2 cellular contexts compared by ENCODE assay signal in genomic region chr11:33410086-33410765, GRCh38.
TF ChIP-seq lines count a peak whose summit lies in the region.

No MANE protein-coding gene starts in this region.

TF ChIP-seq in GM23338, 12 proteins besides CTCF, POLR2A, EP300 and RAD21:
- TF ChIP-seq NANOG (IDR thresholded peaks at IDR 0.05; ENCODE audit: borderline replicate concordance), result no peak
- TF ChIP-seq STAT1 (IDR thresholded peaks at IDR 0.05; ENCODE audit: unreplicated experiment), result no peak
- no peak for TF ChIP-seq JUNB (IDR thresholded peaks at IDR 0.05; ENCODE audit: unreplicated experiment)
- no peak for TF ChIP-seq CREB1 (CRISPR knock-in tag; IDR thresholded peaks at IDR 0.05; ENCODE audit: low read depth)
- TF ChIP-seq ETS1 (IDR thresholded peaks at IDR 0.05), result no peak
- no peak for TF ChIP-seq POLR2AphosphoS5 (IDR thresholded peaks at IDR 0.05; ENCODE audit: low read depth)
- TF ChIP-seq, protein P1, sequence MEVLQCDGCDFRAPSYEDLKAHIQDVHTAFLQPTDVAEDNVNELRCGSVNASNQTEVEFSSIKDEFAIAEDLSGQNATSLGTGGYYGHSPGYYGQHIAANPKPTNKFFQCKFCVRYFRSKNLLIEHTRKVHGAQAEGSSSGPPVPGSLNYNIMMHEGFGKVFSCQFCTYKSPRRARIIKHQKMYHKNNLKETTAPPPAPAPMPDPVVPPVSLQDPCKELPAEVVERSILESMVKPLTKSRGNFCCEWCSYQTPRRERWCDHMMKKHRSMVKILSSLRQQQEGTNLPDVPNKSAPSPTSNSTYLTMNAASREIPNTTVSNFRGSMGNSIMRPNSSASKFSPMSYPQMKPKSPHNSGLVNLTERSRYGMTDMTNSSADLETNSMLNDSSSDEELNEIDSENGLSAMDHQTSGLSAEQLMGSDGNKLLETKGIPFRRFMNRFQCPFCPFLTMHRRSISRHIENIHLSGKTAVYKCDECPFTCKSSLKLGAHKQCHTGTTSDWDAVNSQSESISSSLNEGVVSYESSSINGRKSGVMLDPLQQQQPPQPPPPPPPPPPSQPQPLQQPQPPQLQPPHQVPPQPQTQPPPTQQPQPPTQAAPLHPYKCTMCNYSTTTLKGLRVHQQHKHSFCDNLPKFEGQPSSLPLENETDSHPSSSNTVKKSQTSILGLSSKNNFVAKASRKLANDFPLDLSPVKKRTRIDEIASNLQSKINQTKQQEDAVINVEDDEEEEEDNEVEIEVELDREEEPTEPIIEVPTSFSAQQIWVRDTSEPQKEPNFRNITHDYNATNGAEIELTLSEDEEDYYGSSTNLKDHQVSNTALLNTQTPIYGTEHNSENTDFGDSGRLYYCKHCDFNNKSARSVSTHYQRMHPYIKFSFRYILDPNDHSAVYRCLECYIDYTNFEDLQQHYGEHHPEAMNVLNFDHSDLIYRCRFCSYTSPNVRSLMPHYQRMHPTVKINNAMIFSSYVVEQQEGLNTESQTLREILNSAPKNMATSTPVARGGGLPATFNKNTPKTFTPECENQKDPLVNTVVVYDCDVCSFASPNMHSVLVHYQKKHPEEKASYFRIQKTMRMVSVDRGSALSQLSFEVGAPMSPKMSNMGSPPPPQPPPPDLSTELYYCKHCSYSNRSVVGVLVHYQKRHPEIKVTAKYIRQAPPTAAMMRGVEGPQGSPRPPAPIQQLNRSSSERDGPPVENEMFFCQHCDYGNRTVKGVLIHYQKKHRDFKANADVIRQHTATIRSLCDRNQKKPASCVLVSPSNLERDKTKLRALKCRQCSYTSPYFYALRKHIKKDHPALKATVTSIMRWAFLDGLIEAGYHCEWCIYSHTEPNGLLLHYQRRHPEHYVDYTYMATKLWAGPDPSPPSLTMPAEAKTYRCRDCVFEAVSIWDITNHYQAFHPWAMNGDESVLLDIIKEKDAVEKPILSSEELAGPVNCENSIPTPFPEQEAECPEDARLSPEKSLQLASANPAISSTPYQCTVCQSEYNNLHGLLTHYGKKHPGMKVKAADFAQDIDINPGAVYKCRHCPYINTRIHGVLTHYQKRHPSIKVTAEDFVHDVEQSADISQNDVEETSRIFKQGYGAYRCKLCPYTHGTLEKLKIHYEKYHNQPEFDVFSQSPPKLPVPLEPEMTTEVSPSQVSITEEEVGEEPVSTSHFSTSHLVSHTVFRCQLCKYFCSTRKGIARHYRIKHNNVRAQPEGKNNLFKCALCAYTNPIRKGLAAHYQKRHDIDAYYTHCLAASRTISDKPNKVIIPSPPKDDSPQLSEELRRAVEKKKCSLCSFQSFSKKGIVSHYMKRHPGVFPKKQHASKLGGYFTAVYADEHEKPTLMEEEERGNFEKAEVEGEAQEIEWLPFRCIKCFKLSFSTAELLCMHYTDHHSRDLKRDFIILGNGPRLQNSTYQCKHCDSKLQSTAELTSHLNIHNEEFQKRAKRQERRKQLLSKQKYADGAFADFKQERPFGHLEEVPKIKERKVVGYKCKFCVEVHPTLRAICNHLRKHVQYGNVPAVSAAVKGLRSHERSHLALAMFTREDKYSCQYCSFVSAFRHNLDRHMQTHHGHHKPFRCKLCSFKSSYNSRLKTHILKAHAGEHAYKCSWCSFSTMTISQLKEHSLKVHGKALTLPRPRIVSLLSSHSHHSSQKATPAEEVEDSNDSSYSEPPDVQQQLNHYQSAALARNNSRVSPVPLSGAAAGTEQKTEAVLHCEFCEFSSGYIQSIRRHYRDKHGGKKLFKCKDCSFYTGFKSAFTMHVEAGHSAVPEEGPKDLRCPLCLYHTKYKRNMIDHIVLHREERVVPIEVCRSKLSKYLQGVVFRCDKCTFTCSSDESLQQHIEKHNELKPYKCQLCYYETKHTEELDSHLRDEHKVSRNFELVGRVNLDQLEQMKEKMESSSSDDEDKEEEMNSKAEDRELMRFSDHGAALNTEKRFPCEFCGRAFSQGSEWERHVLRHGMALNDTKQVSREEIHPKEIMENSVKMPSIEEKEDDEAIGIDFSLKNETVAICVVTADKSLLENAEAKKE (CRISPR knock-in tag; IDR thresholded peaks at IDR 0.05), result no peak
- TF ChIP-seq EZH2 (IDR thresholded peaks at IDR 0.05; ENCODE audit: low read depth, unreplicated experiment), result no peak
- TF ChIP-seq ZNF114 (CRISPR knock-in tag; IDR thresholded peaks at IDR 0.05), result no peak
- no peak for TF ChIP-seq ZNF331 (CRISPR knock-in tag; IDR thresholded peaks at IDR 0.05; ENCODE audit: low read depth)
- TF ChIP-seq, protein P2, sequence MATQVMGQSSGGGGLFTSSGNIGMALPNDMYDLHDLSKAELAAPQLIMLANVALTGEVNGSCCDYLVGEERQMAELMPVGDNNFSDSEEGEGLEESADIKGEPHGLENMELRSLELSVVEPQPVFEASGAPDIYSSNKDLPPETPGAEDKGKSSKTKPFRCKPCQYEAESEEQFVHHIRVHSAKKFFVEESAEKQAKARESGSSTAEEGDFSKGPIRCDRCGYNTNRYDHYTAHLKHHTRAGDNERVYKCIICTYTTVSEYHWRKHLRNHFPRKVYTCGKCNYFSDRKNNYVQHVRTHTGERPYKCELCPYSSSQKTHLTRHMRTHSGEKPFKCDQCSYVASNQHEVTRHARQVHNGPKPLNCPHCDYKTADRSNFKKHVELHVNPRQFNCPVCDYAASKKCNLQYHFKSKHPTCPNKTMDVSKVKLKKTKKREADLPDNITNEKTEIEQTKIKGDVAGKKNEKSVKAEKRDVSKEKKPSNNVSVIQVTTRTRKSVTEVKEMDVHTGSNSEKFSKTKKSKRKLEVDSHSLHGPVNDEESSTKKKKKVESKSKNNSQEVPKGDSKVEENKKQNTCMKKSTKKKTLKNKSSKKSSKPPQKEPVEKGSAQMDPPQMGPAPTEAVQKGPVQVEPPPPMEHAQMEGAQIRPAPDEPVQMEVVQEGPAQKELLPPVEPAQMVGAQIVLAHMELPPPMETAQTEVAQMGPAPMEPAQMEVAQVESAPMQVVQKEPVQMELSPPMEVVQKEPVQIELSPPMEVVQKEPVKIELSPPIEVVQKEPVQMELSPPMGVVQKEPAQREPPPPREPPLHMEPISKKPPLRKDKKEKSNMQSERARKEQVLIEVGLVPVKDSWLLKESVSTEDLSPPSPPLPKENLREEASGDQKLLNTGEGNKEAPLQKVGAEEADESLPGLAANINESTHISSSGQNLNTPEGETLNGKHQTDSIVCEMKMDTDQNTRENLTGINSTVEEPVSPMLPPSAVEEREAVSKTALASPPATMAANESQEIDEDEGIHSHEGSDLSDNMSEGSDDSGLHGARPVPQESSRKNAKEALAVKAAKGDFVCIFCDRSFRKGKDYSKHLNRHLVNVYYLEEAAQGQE (IDR thresholded peaks at IDR 0.05; ENCODE audit: unreplicated experiment), result no peak
- TF ChIP-seq EZH2phosphoT487 (IDR thresholded peaks at IDR 0.05; ENCODE audit: unreplicated experiment), result no peak

TF ChIP-seq in H1, 55 proteins besides CTCF, POLR2A, EP300 and RAD21:
- TF ChIP-seq EGR1 (IDR thresholded peaks at IDR 0.05; ENCODE audit: borderline replicate concordance, low read depth, low read length) (no peak), TCF12 (IDR thresholded peaks at IDR 0.05; ENCODE audit: low read depth, low read length) (peak; percentile 57; the same call in 1 of the 2 replicates)
